28 cellular contexts compared by ENCODE assay signal in the genomic region with DNA sequence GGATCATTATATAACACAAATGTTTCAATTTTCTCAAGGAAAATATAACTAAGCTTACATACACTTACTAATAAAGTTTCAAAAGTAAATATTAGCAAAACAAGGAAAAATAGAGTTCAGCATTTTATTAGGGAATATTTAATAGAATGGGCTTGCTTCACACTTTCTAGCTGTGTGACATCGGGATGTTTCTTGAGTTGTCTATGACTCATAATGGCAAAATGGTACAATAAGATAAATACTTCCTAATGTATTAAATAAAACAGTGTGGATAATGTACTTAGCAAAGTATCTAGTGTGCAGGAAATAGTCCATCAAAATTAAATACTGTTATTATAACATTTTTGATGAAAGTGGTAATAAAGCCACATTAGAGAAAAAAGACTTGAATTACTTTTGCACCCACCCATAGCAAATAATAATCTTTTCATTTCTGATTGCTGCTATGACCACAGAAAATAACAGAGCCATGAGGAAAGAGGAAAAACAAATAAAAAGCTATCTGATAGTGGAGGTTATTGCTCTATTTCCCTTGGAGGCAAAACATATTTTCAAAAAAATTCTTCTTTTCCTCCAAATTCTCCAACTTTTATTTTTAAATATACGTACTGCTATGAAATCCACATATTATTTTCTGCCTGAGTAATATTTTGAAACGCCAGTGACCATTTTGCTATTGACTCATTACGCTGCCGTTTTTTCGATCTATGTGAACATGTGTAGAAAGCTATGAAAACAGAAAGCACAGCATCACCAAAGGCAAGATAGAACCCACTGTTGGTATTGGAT.
DNase-seq lines count a peak whose midpoint lies in the region; ATAC-seq and TF ChIP-seq lines count a peak whose summit lies in the region.
"Had no signal": no experiment of that assay in that cellular context is flagged by ENCODE, and none has a peak within 500 bp of the region (broad histone marks: within the 10 kb centered on the region; RNA-seq: fewer than 3 reads in every experiment).

No MANE protein-coding gene starts in this region.

- H3K4me1 Mint-ChIP-seq in effector memory CD8-positive, alpha-beta T cell (ENCODE audit: low read depth in 2 of 2), result peaks cover 8 to 10% of the 10 kb centered on the region in 2 donors

- H3K4me3 ChIP-seq in astrocyte of the spinal cord (ENCODE audit: low read depth, low read length) (no peak overlapping the region), tibial artery (no peak overlapping the region)
- H3K4me3 ChIP-seq: body of pancreas, gastrocnemius medialis, GM12878, SJSA1 had no signal

- H3K27ac Mint-ChIP-seq in effector memory CD8-positive, alpha-beta T cell, result no peak overlapping the region
- H3K27ac Mint-ChIP-seq: activated naive CD8-positive, alpha-beta T cell treated with anti-CD3 and anti-CD28 coated beads, Interleukin-2, amount 50 U/mL, for 24 hours; naive B cell; stimulated activated naive B cell treated with anti-CD40 and anti-IgM and Interleukin-4, amounts not matched to agents 10 μg/mL and 1 μg/mL and 100 μg/mL, for 72 hours; T-helper 1 cell treated with Interleukin-12 subunit alpha and Interleukin-12 subunit beta and Interleukin-4 antibody, amounts not matched to agents 30 μg/mL and 1 μg/mL, for 36 hours had no signal

- peak overlapping the region; percentile 77 to 87 for H3K27ac ChIP-seq in tibial artery
- H3K27ac ChIP-seq: body of pancreas, C4-2B, gastrocnemius medialis, SJSA1 had no signal

- H3K36me3 ChIP-seq in tibial artery, result no peaks in the 10 kb centered on the region
- H3K36me3 ChIP-seq: gastrocnemius medialis, SJSA1 had no signal

- H3K4me3 Mint-ChIP-seq in effector memory CD8-positive, alpha-beta T cell, result no peak overlapping the region
- H3K4me3 Mint-ChIP-seq: activated naive CD8-positive, alpha-beta T cell treated with anti-CD3 and anti-CD28 coated beads, Interleukin-2, amount 50 U/mL, for 24 hours; naive B cell; stimulated activated naive B cell treated with anti-CD40 and anti-IgM and Interleukin-4, amounts not matched to agents 10 μg/mL and 1 μg/mL and 100 μg/mL, for 72 hours; T-helper 1 cell treated with Interleukin-12 subunit alpha and Interleukin-12 subunit beta and Interleukin-4 antibody, amounts not matched to agents 30 μg/mL and 1 μg/mL, for 36 hours had no signal

- no peaks in the 10 kb centered on the region for H3K9me3 Mint-ChIP-seq in effector memory CD8-positive, alpha-beta T cell
- H3K9me3 Mint-ChIP-seq: activated naive CD8-positive, alpha-beta T cell treated with anti-CD3 and anti-CD28 coated beads, Interleukin-2, amount 50 U/mL, for 24 hours; T-helper 1 cell treated with Interleukin-12 subunit alpha and Interleukin-12 subunit beta and Interleukin-4 antibody, amounts not matched to agents 30 μg/mL and 1 μg/mL, for 36 hours had no signal

- peaks cover 2% of the 10 kb centered on the region for H3K36me3 Mint-ChIP-seq in effector memory CD8-positive, alpha-beta T cell (ENCODE audit: insufficient read depth)
- H3K36me3 Mint-ChIP-seq: naive B cell had no signal

- TF ChIP-seq CTCF in astrocyte of the spinal cord (IDR thresholded peaks at IDR 0.05; ENCODE audit: low read depth, low read length), result no peak
- no peak for TF ChIP-seq CTCF in tibial artery (IDR thresholded peaks at IDR 0.05)

- peak; percentile 91 for DNase-seq in HT-29 (ENCODE audit: low spot score)
- peak; percentile 17 for DNase-seq in astrocyte of the spinal cord (ENCODE audit: low read depth, low spot score)
- no peak for DNase-seq in left colon
- DNase-seq in tibial artery, result no peak
- no peak for DNase-seq in DMS79 (lab: John Stamatoyannopoulos, UW)
- no peak for DNase-seq in glomerular visceral epithelial cell (ENCODE audit: extremely low spot score)
- DNase-seq in effector memory CD8-positive, alpha-beta T cell, result no peak
- no peak for DNase-seq in dedifferentiated amniotic fluid mesenchymal stem cell (ENCODE audit: extremely low spot score)
- DNase-seq: activated CD8-positive, alpha-beta memory T cell treated with anti-CD3 and anti-CD28 coated beads for 24 hours; activated gamma-delta T cell treated with Interleukin-2 at 50 U/mL for 16 hours; activated naive CD8-positive, alpha-beta T cell treated with anti-CD3 and anti-CD28 coated beads, Interleukin-2, amount 50 U/mL, for 24 hours; activated T-cell treated with anti-CD3 and anti-CD28 coated beads, Interleukin-2, amount 50 U/mL, for 1 hour; body of pancreas; cerebellar nuclear complex; DND-41; effector memory CD4-positive, alpha-beta T cell; gastrocnemius medialis; kidney; naive B cell; NCI-H1436 treated with DMSO at 0.1 percent for 48 hours; NCI-H524; stimulated activated CD4-positive, alpha-beta T cell treated with anti-CD3 and anti-CD28 coated beads, Interleukin-4, amount 100 ng/mL, for 24 hours; stimulated activated naive B cell treated with anti-CD40 and anti-IgM and Interleukin-4, amounts not matched to agents 10 μg/mL and 1 μg/mL and 100 μg/mL, for 72 hours had no signal

- H3K9me3 ChIP-seq in tibial artery, result no peaks in the 10 kb centered on the region
- H3K9me3 ChIP-seq: gastrocnemius medialis, SJSA1 had no signal

- H3K27me3 Mint-ChIP-seq in effector memory CD8-positive, alpha-beta T cell, result no peaks in the 10 kb centered on the region
- H3K27me3 Mint-ChIP-seq: activated naive CD8-positive, alpha-beta T cell treated with anti-CD3 and anti-CD28 coated beads, Interleukin-2, amount 50 U/mL, for 24 hours; naive B cell; stimulated activated naive B cell treated with anti-CD40 and anti-IgM and Interleukin-4, amounts not matched to agents 10 μg/mL and 1 μg/mL and 100 μg/mL, for 72 hours had no signal

- H3K4me1 ChIP-seq in tibial artery, result peaks cover 0 to 64% (median 42%) of the 10 kb centered on the region in 4 donors
- H3K4me1 ChIP-seq: SJSA1 had no signal

- intact Hi-C loops in left colon (cut with DNase I, micrococcal nuclease), result no loop called here
- intact Hi-C loops in tibial artery (cut with DNase I; ENCODE audit: low total_unique reads), result loop anchor here (5.0 to 10.0 kb wide), 3 partner anchors 123 to 276 kb away; no protein-coding TSS in a partner anchor

- in situ Hi-C loops in astrocyte of the spinal cord (cut with HindIII; ENCODE audit: low sequenced_read_pairs), result no loop called here

- H3K27me3 ChIP-seq in tibial artery, result no peaks in the 10 kb centered on the region
- H3K27me3 ChIP-seq: body of pancreas, gastrocnemius medialis, SJSA1 had no signal

- ATAC-seq in left colon, result peak; percentile 3
- no peak for ATAC-seq in effector memory CD8-positive, alpha-beta T cell (replicated peaks)
- ATAC-seq: activated naive CD8-positive, alpha-beta T cell treated with anti-CD3 and anti-CD28 coated beads, Interleukin-2, amount 50 U/mL, for 24 hours; body of pancreas; esophagus mucosa; gastrocnemius medialis; GM12878; stimulated activated naive B cell treated with anti-CD40 and anti-IgM and Interleukin-4, amounts not matched to agents 10 μg/mL and 1 μg/mL and 100 μg/mL, for 72 hours had no signal

Comparison
In these comparisons a context has a peak if more than half of its experiments do, and no peak if none do; other contexts are left out.
1. DNase-seq: peak in HT-29 (single experiment) and astrocyte of the spinal cord (single experiment); none in left colon (0 of 2), tibial artery (0 of 2), DMS79 (single experiment), glomerular visceral epithelial cell (single experiment), effector memory CD8-positive, alpha-beta T cell (0 of 3) and dedifferentiated amniotic fluid mesenchymal stem cell (single experiment).